Comparison of ENCODE assay signal across 22 cellular contexts in the genomic region with DNA sequence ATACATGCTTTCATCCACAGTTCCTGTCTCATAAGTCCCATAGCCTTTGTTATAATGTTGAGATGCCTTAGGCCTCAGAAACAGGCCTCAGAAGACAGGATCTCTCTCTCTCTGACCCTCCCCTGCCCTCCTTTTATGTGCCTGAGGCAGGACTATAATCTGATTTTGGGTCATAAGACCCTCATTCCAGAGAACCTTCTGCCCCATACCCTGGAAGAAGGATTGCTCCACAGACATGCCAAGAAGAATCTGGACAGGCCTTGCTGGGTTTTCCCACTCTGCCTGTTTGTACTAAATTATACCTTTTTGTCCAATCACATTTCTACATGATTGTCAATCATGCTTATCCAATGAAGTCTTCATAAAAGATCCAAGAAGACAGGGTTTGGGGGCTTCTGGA.
"Had no signal": no experiment of that assay in that cellular context is flagged by ENCODE, and none has a peak within 500 bp of the region (broad histone marks: within the 10 kb centered on the region; RNA-seq: fewer than 3 reads in every experiment).

No MANE protein-coding gene starts in this region.

- DNase-seq: colonic mucosa; effector CD8-positive, alpha-beta T cell; endodermal cell; foreskin fibroblast; heart left ventricle; kidney; natural killer cell; right cardiac atrium; sigmoid colon; spleen; stimulated activated CD4-positive, alpha-beta T cell treated with anti-CD3 and anti-CD28 coated beads, Interleukin-4, amount 100 ng/mL, for 4 hours; stimulated activated naive B cell treated with anti-CD40 and anti-IgM and Interleukin-4, amounts not matched to agents 10 μg/mL and 1 μg/mL and 100 μg/mL, for 72 hours; upper lobe of right lung; uterus had no signal

- H3K79me2 ChIP-seq: hepatocyte had no signal

- H2AFZ ChIP-seq: hepatocyte had no signal

- H3K9me3 ChIP-seq: colonic mucosa, gastroesophageal sphincter, heart left ventricle, prostate gland, sigmoid colon, spleen, thoracic aorta, tibial nerve, upper lobe of right lung, uterus had no signal

- H3K4me3 ChIP-seq: colonic mucosa, gastroesophageal sphincter, heart left ventricle, hepatocyte, prostate gland, sigmoid colon, spleen, thoracic aorta, tibial nerve, upper lobe of right lung, uterus had no signal

- ATAC-seq: esophagus mucosa; gastroesophageal sphincter; heart left ventricle; left lobe of liver; natural killer cell; right cardiac atrium; stimulated activated naive B cell treated with anti-CD40 and anti-IgM and Interleukin-4, amounts not matched to agents 10 μg/mL and 1 μg/mL and 100 μg/mL, for 72 hours; upper lobe of right lung had no signal

- H3K27me3 ChIP-seq: colonic mucosa, gastroesophageal sphincter, heart left ventricle, hepatocyte, sigmoid colon, spleen, tibial nerve, upper lobe of right lung, uterus had no signal

- H3K4me2 ChIP-seq: hepatocyte had no signal

- FAIRE-seq: kidney had no signal

- H3K36me3 ChIP-seq: colonic mucosa, gastroesophageal sphincter, heart left ventricle, prostate gland, sigmoid colon, spleen, thoracic aorta, tibial nerve, upper lobe of right lung, uterus had no signal

- H3K27ac ChIP-seq: colonic mucosa, epithelial cell of prostate, gastroesophageal sphincter, heart left ventricle, hepatocyte, prostate gland, sigmoid colon, spleen, thoracic aorta, upper lobe of right lung, uterus had no signal

- H3K4me1 ChIP-seq: colonic mucosa, gastroesophageal sphincter, prostate gland, tibial nerve, uterus had no signal
